Comparison of ENCODE assay signal across 25 cellular contexts in the genomic region with DNA sequence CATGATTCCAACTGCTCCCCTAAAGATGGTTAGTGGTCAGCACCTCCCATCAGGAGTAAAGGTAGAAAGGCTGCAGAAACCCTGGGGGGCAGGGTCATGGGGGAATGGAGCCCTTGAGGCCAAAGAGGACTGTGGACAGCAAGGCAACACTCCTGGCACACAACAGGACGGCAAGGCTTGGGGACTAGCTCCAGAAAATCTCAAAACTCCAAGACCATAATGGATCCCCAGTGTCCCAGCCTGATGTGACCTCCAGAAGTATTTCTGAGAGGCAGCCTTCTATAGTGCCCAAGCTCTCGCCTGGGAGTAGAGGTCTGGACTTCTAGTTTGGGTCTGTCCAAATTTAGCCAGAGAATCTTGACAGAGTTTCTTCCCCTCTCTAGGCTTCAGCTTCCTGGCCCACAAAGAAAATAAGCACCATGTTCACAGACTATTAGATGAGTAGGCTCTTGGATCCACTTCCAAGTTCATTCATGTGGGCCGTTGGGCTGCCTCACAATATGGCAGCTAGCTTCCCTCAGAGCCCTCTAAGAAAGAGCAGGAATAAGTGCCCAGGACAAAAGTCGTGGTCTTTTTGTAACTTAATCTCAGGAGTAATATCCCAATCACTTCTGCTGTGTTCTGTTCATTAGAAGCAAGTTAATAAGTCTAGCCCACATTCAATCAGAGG. TPM values are rescaled to one million over a fixed set of nuclear protein-coding genes. Genes with fewer than 3 reads are reported as not detected.
DNase-seq lines count a peak whose midpoint lies in the region; ATAC-seq, FAIRE-seq and TF ChIP-seq lines count a peak whose summit lies in the region.
"Had no signal": no experiment of that assay in that cellular context is flagged by ENCODE, and none has a peak within 500 bp of the region (broad histone marks: within the 10 kb centered on the region; RNA-seq: fewer than 3 reads in every experiment).

No MANE protein-coding gene starts in this region.

- no peak overlapping the region for H3K27ac ChIP-seq in K562 (ENCODE audit: extremely low read depth, low read depth, low read length)
- peak overlapping the region; percentile 64 for H3K27ac ChIP-seq in thymus (ENCODE audit: low read depth)
- H3K27ac ChIP-seq: breast epithelium, foreskin keratinocyte, ovary, right atrium auricular region, SJCRH30, thoracic aorta had no signal

- no peak overlapping the region for H3K4me2 ChIP-seq in K562 (ENCODE audit: insufficient read depth, low read length)

- no peak for TF ChIP-seq POLR2A in K562 (conservative IDR thresholded peaks at IDR 0.05)

- POLR2A ChIA-PET in activated CD4-positive, alpha-beta memory T cell treated with anti-CD3 and anti-CD28 coated beads, Interleukin-2, amount 10 ng/mL, durations not matched to agents 7 days and 5 days (lab: Charles Lee), result interaction anchor here (0.8 to 18.8 kb wide), 8 partner anchors 8 to 297 kb away, joined by 3 to 1051 read pairs (median 167); partner anchors contain the start of genes CD2 and TTF2
- POLR2A ChIA-PET in K562 (lab: Yijun Ruan, JAX), result no interaction called here

- no peaks in the 10 kb centered on the region for H3K27me3 Mint-ChIP-seq in activated naive CD4-positive, alpha-beta T cell treated with anti-CD3 and anti-CD28 coated beads, Interleukin-2, amount 50 U/mL, for 24 hours
- H3K27me3 Mint-ChIP-seq in activated CD4-positive, alpha-beta memory T cell treated with anti-CD3 and anti-CD28 coated beads, Interleukin-2, amount 10 ng/mL, durations not matched to agents 7 days and 5 days, result no peaks in the 10 kb centered on the region

- no peak for ATAC-seq in K562
- ATAC-seq: esophagus mucosa; foreskin keratinocyte; HCT116; HepG2; left lobe of liver; stimulated activated naive B cell treated with anti-CD40 and anti-IgM and Interleukin-4, amounts not matched to agents 10 μg/mL and 1 μg/mL and 100 μg/mL, for 72 hours had no signal

- H3K36me3 ChIP-seq in K562 (ENCODE audit: control insufficient read depth, insufficient read depth, low read length) (no peaks in the 10 kb centered on the region), thymus (ENCODE audit: control insufficient read depth, insufficient read depth) (peaks cover 53% of the 10 kb centered on the region)
- H3K36me3 ChIP-seq: breast epithelium, ovary, right atrium auricular region, SJCRH30, thoracic aorta had no signal

- peaks cover 62% of the 10 kb centered on the region for H3K4me1 Mint-ChIP-seq in activated naive CD4-positive, alpha-beta T cell treated with anti-CD3 and anti-CD28 coated beads, Interleukin-2, amount 50 U/mL, for 24 hours
- H3K4me1 Mint-ChIP-seq in activated CD4-positive, alpha-beta memory T cell treated with anti-CD3 and anti-CD28 coated beads, Interleukin-2, amount 10 ng/mL, durations not matched to agents 7 days and 5 days, result peaks cover 68% of the 10 kb centered on the region
- H3K4me1 Mint-ChIP-seq: stimulated activated naive B cell treated with anti-CD40 and anti-IgM and Interleukin-4, amounts not matched to agents 10 μg/mL and 1 μg/mL and 100 μg/mL, for 72 hours had no signal

- CTCF ChIA-PET in activated CD4-positive, alpha-beta memory T cell treated with anti-CD3 and anti-CD28 coated beads, Interleukin-2, amount 10 ng/mL, durations not matched to agents 7 days and 5 days (lab: Charles Lee), result interaction anchor here (0.9 to 12.6 kb wide), 5 partner anchors 9 to 66 kb away, joined by 3 to 139 read pairs (median 4); no protein-coding TSS in a partner anchor
- CTCF ChIA-PET in K562 (lab: Yijun Ruan, JAX; ENCODE audit: low intra/inter-chr PET ratio), result no interaction called here

- no peaks in the 10 kb centered on the region for H4K20me1 ChIP-seq in K562 (replicated peaks; ENCODE audit: control insufficient read depth, insufficient read depth, low read length)

- no peaks in the 10 kb centered on the region for H3K9me3 Mint-ChIP-seq in activated naive CD4-positive, alpha-beta T cell treated with anti-CD3 and anti-CD28 coated beads, Interleukin-2, amount 50 U/mL, for 24 hours
- no peaks in the 10 kb centered on the region for H3K9me3 Mint-ChIP-seq in activated CD4-positive, alpha-beta memory T cell treated with anti-CD3 and anti-CD28 coated beads, Interleukin-2, amount 10 ng/mL, durations not matched to agents 7 days and 5 days
- H3K9me3 Mint-ChIP-seq: stimulated activated naive B cell treated with anti-CD40 and anti-IgM and Interleukin-4, amounts not matched to agents 10 μg/mL and 1 μg/mL and 100 μg/mL, for 72 hours had no signal

- intact Hi-C loops in K562 (cut with micrococcal nuclease), result loop anchor here (5.0 kb wide), 1 partner anchor 121 kb away; no protein-coding TSS in a partner anchor

- no peak overlapping the region for H3K9ac ChIP-seq in K562 (ENCODE audit: insufficient read depth in 1 of 2, low read depth in 2 of 2, low read length in 2 of 2)

- TF ChIP-seq RAD21 in K562 (CRISPR knock-in tag; conservative IDR thresholded peaks at IDR 0.05 in 1 of 2, IDR thresholded peaks at IDR 0.05 in 1 of 2), result no peak

- DNase-seq in activated naive CD4-positive, alpha-beta T cell treated with Interleukin-2 at 50 U/mL for 16 hours, result no peak
- no peak for DNase-seq in activated CD4-positive, alpha-beta memory T cell treated with anti-CD3 and anti-CD28 coated beads, Interleukin-2, amount 10 ng/mL, durations not matched to agents 7 days and 5 days
- DNase-seq in K562 (ENCODE audit: extremely low read depth in 1 of 4, low spot score in 3 of 4), result no peak
- no peak for DNase-seq in NCI-H510A (lab: John Stamatoyannopoulos, UW)
- DNase-seq in GM19240 (ENCODE audit: insufficient read length, low spot score), result no peak
- DNase-seq: amniotic stem cell; C1 segment of cervical spinal cord; foreskin keratinocyte; naive B cell; NCI-H1048; NCI-H1930; ovary; SJCRH30; stimulated activated CD4-positive, alpha-beta T cell treated with anti-CD3 and anti-CD28 coated beads, Interleukin-4, amount 100 ng/mL, for 1 hour; stimulated activated naive B cell treated with anti-CD40 and anti-IgM and Interleukin-4, amounts not matched to agents 10 μg/mL and 1 μg/mL and 100 μg/mL, for 72 hours had no signal

- peak overlapping the region; percentile 100 for H3K27ac Mint-ChIP-seq in activated naive CD4-positive, alpha-beta T cell treated with anti-CD3 and anti-CD28 coated beads, Interleukin-2, amount 50 U/mL, for 24 hours
- peak overlapping the region; percentile 99 for H3K27ac Mint-ChIP-seq in activated CD4-positive, alpha-beta memory T cell treated with anti-CD3 and anti-CD28 coated beads, Interleukin-2, amount 10 ng/mL, durations not matched to agents 7 days and 5 days
- H3K27ac Mint-ChIP-seq: stimulated activated naive B cell treated with anti-CD40 and anti-IgM and Interleukin-4, amounts not matched to agents 10 μg/mL and 1 μg/mL and 100 μg/mL, for 72 hours had no signal

- H3K4me3 ChIP-seq in K562 (no peak overlapping the region), thymus (ENCODE audit: low read length) (no peak overlapping the region)
- H3K4me3 ChIP-seq: breast epithelium, ovary, right atrium auricular region, SJCRH30, thoracic aorta had no signal

- no peaks in the 10 kb centered on the region for H3K79me2 ChIP-seq in K562 (ENCODE audit: control insufficient read depth, insufficient read depth, low read length)

- no peak for FAIRE-seq in K562 (lab: Jason Lieb, UNC)
- FAIRE-seq: colon, HepG2 had no signal

- H3K4me3 Mint-ChIP-seq in activated naive CD4-positive, alpha-beta T cell treated with anti-CD3 and anti-CD28 coated beads, Interleukin-2, amount 50 U/mL, for 24 hours, result peak overlapping the region; percentile 92
- peak overlapping the region; percentile 78 for H3K4me3 Mint-ChIP-seq in activated CD4-positive, alpha-beta memory T cell treated with anti-CD3 and anti-CD28 coated beads, Interleukin-2, amount 10 ng/mL, durations not matched to agents 7 days and 5 days
- H3K4me3 Mint-ChIP-seq: naive B cell; stimulated activated naive B cell treated with anti-CD40 and anti-IgM and Interleukin-4, amounts not matched to agents 10 μg/mL and 1 μg/mL and 100 μg/mL, for 72 hours had no signal

- no peaks in the 10 kb centered on the region for H3K9me1 ChIP-seq in K562 (ENCODE audit: control insufficient read depth, insufficient read depth, low read length)

- H3K27me3 ChIP-seq in K562 (ENCODE audit: control insufficient read depth in 2 of 2, insufficient read depth in 2 of 2, low read length in 2 of 2) (no peaks in the 10 kb centered on the region), thymus (ENCODE audit: control insufficient read depth, insufficient read depth) (no peaks in the 10 kb centered on the region)
- H3K27me3 ChIP-seq: breast epithelium, foreskin keratinocyte, ovary, right atrium auricular region, SJCRH30 had no signal

- H2AFZ ChIP-seq in K562 (ENCODE audit: low read depth, low read length), result peak overlapping the region; percentile 37; the same call in 1 of the 2 replicates

- no TSS peak for BruUV-seq in K562 (replicated peaks; lab: Mats Ljungman, UMichigan)

- peaks cover 28 to 37% of the 10 kb centered on the region in 2 experiments for H3K4me1 ChIP-seq in K562 (replicated peaks in 1 of 2; ENCODE audit: control insufficient read depth in 2 of 2, insufficient read depth in 2 of 2, low read length in 2 of 2)
- H3K4me1 ChIP-seq in thymus (ENCODE audit: control insufficient read depth, insufficient read depth, low read length), result peaks cover 57% of the 10 kb centered on the region
- H3K4me1 ChIP-seq: breast epithelium, foreskin keratinocyte, right atrium auricular region, SJCRH30 had no signal

- no peak for TF ChIP-seq CTCF in K562 (IDR thresholded peaks at IDR 0.05 in 2 of 3, conservative IDR thresholded peaks at IDR 0.05 in 1 of 3; ENCODE audit: insufficient read depth in 2 of 3, low read depth in 1 of 3, low read length in 3 of 3)

- WGBS in K562 (ENCODE audit: insufficient coverage, low coverage, missing lambda C conversion rate), result 61% methylated on average over 4 of the region's 4 CpGs
- 96% methylated on average over 4 of the region's 4 CpGs for WGBS in thymus

- H3K9me3 ChIP-seq in K562 (replicated peaks; ENCODE audit: control insufficient read depth, insufficient read depth, low read depth, low read length) (no peaks in the 10 kb centered on the region), thymus (ENCODE audit: control insufficient read depth) (no peaks in the 10 kb centered on the region)
- H3K9me3 ChIP-seq: breast epithelium, ovary, SJCRH30, thoracic aorta had no signal

- H3K36me3 Mint-ChIP-seq in activated naive CD4-positive, alpha-beta T cell treated with anti-CD3 and anti-CD28 coated beads, Interleukin-2, amount 50 U/mL, for 24 hours, result peaks cover 76% of the 10 kb centered on the region
- peaks cover 97% of the 10 kb centered on the region for H3K36me3 Mint-ChIP-seq in activated CD4-positive, alpha-beta memory T cell treated with anti-CD3 and anti-CD28 coated beads, Interleukin-2, amount 10 ng/mL, durations not matched to agents 7 days and 5 days (ENCODE audit: low read depth)
- H3K36me3 Mint-ChIP-seq: naive B cell; stimulated activated naive B cell treated with anti-CD40 and anti-IgM and Interleukin-4, amounts not matched to agents 10 μg/mL and 1 μg/mL and 100 μg/mL, for 72 hours had no signal

- in situ Hi-C loops in K562 (cut with MboI), result no loop called here

- no peak for TF ChIP-seq EP300 in K562 (IDR thresholded peaks at IDR 0.05; ENCODE audit: low read length)

RNA-seq across cellular contexts. Expression of gene CD2, which starts 6.9 kb away (rescaled TPM):
- total RNA-seq in activated CD4-positive, alpha-beta memory T cell treated with anti-CD3 and anti-CD28 coated beads, Interleukin-2, amount 10 ng/mL, durations not matched to agents 7 days and 5 days, result 100 to 1,000 TPM; 329 to 340 TPM
- total RNA-seq in K562 (2011; cell fraction: chromatin; rRNA removed; ENCODE audit: low replicate concordance), result not detected in 2 replicates
- total RNA-seq in K562 (2011; cell fraction: nucleolus; rRNA removed), result not detected in 2 replicates
- total RNA-seq in K562 (2011; cell fraction: nucleoplasm; rRNA removed), result not detected in 2 replicates
- total RNA-seq in K562 (2014; rRNA removed) (not detected in 2 replicates), K562 (2014; rRNA removed; fragmentation: Illumina TruSeq; extraction: Trizol) (not detected in 2 replicates), K562 (2015; rRNA removed; fragmentation: Illumina TruSeq; extraction: Trizol) (not detected in 2 replicates), K562 (2021) (0.16 and 0.29 TPM in 2 replicates)
- polyA plus RNA-seq in K562 (2011; rRNA removed) (not detected in 2 replicates), K562 (2014; fragmentation: Illumina TruSeq; extraction: Trizol) (0.07 TPM in 1 of 2 replicates, not detected in the other), K562 (2014; fragmentation: Nextera tagmentation; extraction: Ambion mirVana) (not detected), K562 (2014; rRNA removed) (not detected in 2 replicates), thymus (244 TPM)
- polyA plus RNA-seq in K562 (2011; cell fraction: cytosol; rRNA removed), result not detected in 2 replicates
- not detected in 2 replicates for polyA plus RNA-seq in K562 (2011; cell fraction: nucleus; rRNA removed)
- 0.06 TPM in 1 of 2 replicates, not detected in the other for polyA plus RNA-seq in K562 (2012)
- polyA minus RNA-seq in K562 (2011; rRNA and poly(A)+ RNA removed), result not detected in 2 replicates
- polyA minus RNA-seq in K562 (2011; cell fraction: cytosol; rRNA and poly(A)+ RNA removed), result not detected in 2 replicates
- polyA minus RNA-seq in K562 (2011; cell fraction: nucleus; rRNA and poly(A)+ RNA removed), result not detected in 2 replicates
- total RNA-seq: foreskin keratinocyte, HepG2, SJCRH30 had no signal
- polyA plus RNA-seq: foreskin keratinocyte, HepG2 had no signal

Comparison
In these comparisons a context has a peak if more than half of its experiments do, and no peak if none do; other contexts are left out.
1. RNA of gene CD2, which starts 6.9 kb away (total RNA-seq): 329 to 340 TPM in activated CD4-positive, alpha-beta memory T cell treated with anti-CD3 and anti-CD28 coated beads, Interleukin-2, amount 10 ng/mL, durations not matched to agents 7 days and 5 days; 0.16 to 0.29 TPM in K562; every median in the first group is over 100 times any median in the second.